ENCODE assay signal across 17 cellular contexts in the genomic region with DNA sequence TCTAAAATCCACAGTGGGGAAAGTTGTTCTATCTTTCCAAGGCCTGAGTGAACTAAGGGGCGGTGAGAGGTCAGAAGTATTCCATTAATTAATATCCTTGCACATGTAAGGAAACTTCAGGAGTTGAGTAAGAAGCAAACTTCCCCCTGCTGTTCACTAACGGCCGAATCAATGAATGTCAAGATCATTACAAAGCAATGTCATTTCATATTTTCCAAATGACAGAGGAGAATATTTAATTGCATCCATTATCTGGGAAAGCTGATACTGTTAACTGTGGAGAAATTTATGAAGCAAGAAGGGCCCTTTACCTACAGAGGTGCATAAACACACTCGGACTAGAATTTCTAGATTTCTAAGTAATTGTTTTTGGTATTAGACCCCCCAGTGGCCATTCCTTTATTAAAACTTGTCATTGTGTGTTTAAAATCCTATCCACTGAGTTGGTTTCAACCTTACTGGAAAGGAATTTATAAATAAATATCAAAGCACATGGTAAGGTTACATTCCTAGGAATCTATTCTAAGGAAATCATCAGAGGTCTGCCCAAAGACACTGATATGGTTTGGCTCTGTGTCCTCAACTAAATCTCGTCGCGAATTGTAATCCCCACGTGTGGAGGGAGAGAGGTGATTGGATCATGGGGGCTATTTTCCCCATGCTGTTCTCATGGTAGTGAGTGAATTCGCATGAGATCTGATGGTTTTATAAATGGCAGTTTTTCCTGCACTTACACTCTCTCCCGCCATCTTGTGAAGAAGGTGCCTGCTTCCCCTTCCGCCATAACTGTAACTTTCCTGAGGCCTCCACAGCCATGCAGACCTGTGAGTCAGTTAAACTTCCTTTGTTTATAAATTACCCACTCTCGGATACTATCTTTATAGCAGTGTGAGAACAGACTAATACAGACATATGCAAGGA. TPM values are rescaled to one million over a fixed set of nuclear protein-coding genes. Genes with fewer than 3 reads are reported as not detected.
DNase-seq lines count a peak whose midpoint lies in the region; ATAC-seq, FAIRE-seq and TF ChIP-seq lines count a peak whose summit lies in the region.
"Had no signal": no experiment of that assay in that cellular context is flagged by ENCODE, and none has a peak within 500 bp of the region (broad histone marks: within the 10 kb centered on the region; RNA-seq: fewer than 3 reads in every experiment).

No MANE protein-coding gene starts in this region.

- ATAC-seq in Panc1 (peak; percentile 48), GM18907 (IDR thresholded peaks at IDR 0.05; ENCODE audit: unreplicated experiment) (no peak)

- no peak overlapping the region for H3K14ac ChIP-seq in H1 (ENCODE audit: insufficient read length)

- no peaks in the 10 kb centered on the region for H4K20me1 ChIP-seq in GM23248 (ENCODE audit: insufficient read depth)
- H4K20me1 ChIP-seq in H1 (replicated peaks in 1 of 2; ENCODE audit: control insufficient read depth in 1 of 2, insufficient read depth in 2 of 2, low read length in 2 of 2) = no peaks in the 10 kb centered on the region

- no peak overlapping the region for H3K4me3 ChIP-seq in GM23248
- H3K4me3 ChIP-seq in Panc1 (ENCODE audit: low read depth in 2 of 2, low read length in 2 of 2) = no peak overlapping the region
- no peak overlapping the region for H3K4me3 ChIP-seq in H1 (ENCODE audit: extremely low read depth in 1 of 4, insufficient read depth in 2 of 4, low read depth in 3 of 4, low read length in 4 of 4)
- no peak overlapping the region for H3K4me3 ChIP-seq in parathyroid adenoma (ENCODE audit: low read depth, low read length)

- DNase-seq in GM23248 = peak; percentile 65
- no peak for DNase-seq in Panc1 (ENCODE audit: low read depth, low spot score)
- no peak for DNase-seq in H1 (ENCODE audit: low read depth in 1 of 2, low spot score in 2 of 2)
- DNase-seq in NCI-H526 (lab: John Stamatoyannopoulos, UW) = no peak
- DNase-seq in NCI-H2107 treated with DMSO at 0.1 percent for 48 hours (lab: John Stamatoyannopoulos, UW; ENCODE audit: unreplicated experiment) = no peak
- DNase-seq in NCI-H187 treated with DMSO at 0.1 percent for 48 hours (lab: John Stamatoyannopoulos, UW) = no peak
- DNase-seq: activated CD8-positive, alpha-beta memory T cell treated with anti-CD3 and anti-CD28 coated beads for 24 hours; activated naive CD4-positive, alpha-beta T cell treated with anti-CD3 and anti-CD28 coated beads for 36 hours; caudate nucleus; CD8-positive, alpha-beta memory T cell; mammary epithelial cell; NCI-H1105; NCI-H82; SIG-M5 had no signal

- CTCF ChIA-PET in Panc1 (lab: Charles Lee) = no interaction called here
- CTCF ChIA-PET in H1 (lab: Charles Lee; ENCODE audit: partially characterized antibody) = no interaction called here

- H4K8ac ChIP-seq in H1 (ENCODE audit: extremely low read depth, insufficient read depth, low read length) = no peak overlapping the region

- no peak overlapping the region for H2AK5ac ChIP-seq in H1 (ENCODE audit: low read depth, low read length)

- no peak overlapping the region for H2BK5ac ChIP-seq in H1 (ENCODE audit: low read depth, low read length)

- H2AFZ ChIP-seq in GM23248 (no peak overlapping the region), H1 (ENCODE audit: low read length) (0 out of 2 replicates have a peak overlapping the region, but pooled peaks have one; percentile 35), parathyroid adenoma (peak overlapping the region; percentile 38)

- no peaks in the 10 kb centered on the region for H3K23me2 ChIP-seq in H1 (ENCODE audit: low read depth, low read length)

- H2BK15ac ChIP-seq in H1 (ENCODE audit: low read length) = no peak overlapping the region

- POLR2A ChIA-PET in Panc1 (lab: Charles Lee) (interaction anchor here (0.6 kb wide), 1 partner anchor 49 kb away, joined by 7 read pairs; no protein-coding TSS in a partner anchor), H1 (lab: Charles Lee; ENCODE audit: partially characterized antibody) (no interaction called here)

- H4K5ac ChIP-seq in H1 (ENCODE audit: insufficient read length, low read depth, low read length) = no peak overlapping the region

- intact Hi-C loops in Panc1 (cut with micrococcal nuclease; ENCODE audit: unreplicated experiment) = no loop called here

- no TSS peak for BruUV-seq in Panc1 (replicated peaks; lab: Mats Ljungman, UMichigan)

- H3K4me2 ChIP-seq in GM23248 (ENCODE audit: unreplicated experiment) (peak overlapping the region; percentile 37), H1 (ENCODE audit: insufficient read depth in 1 of 2, low read depth in 2 of 2, low read length in 2 of 2) (no peak overlapping the region), parathyroid adenoma (ENCODE audit: low read length) (no peak overlapping the region)

- H3K9me3 ChIP-seq in GM23248 (ENCODE audit: low read depth) = no peaks in the 10 kb centered on the region
- H3K9me3 ChIP-seq in Panc1 (ENCODE audit: control insufficient read depth, insufficient read depth, low read depth, low read length) = no peaks in the 10 kb centered on the region
- H3K9me3 ChIP-seq in H1 (ENCODE audit: insufficient read depth in 2 of 2, low read depth in 1 of 2, low read length in 1 of 2) = no peaks in the 10 kb centered on the region
- no peaks in the 10 kb centered on the region for H3K9me3 ChIP-seq in parathyroid adenoma (ENCODE audit: control insufficient read depth, low read length)
- H3K9me3 ChIP-seq: neutrophil had no signal

- TF ChIP-seq POLR2A in H1 (IDR thresholded peaks at IDR 0.05; ENCODE audit: control extremely low read depth in 1 of 2, low read depth in 2 of 2, low read length in 2 of 2) = no peak

- H2BK120ac ChIP-seq in H1 (replicated peaks; ENCODE audit: low read depth, low read length) = no peak overlapping the region

- no peak for FAIRE-seq in H1 (lab: Jason Lieb, UNC)

- TF ChIP-seq EP300 in H1 (IDR thresholded peaks at IDR 0.05; ENCODE audit: borderline replicate concordance in 1 of 2, low read depth in 2 of 2, low read length in 2 of 2) = no peak

- peaks cover 13% of the 10 kb centered on the region; the same call in 1 of the 2 replicates for H3K79me2 ChIP-seq in GM23248 (ENCODE audit: insufficient read depth)
- H3K79me2 ChIP-seq in H1 (ENCODE audit: control insufficient read depth in 1 of 2, insufficient read depth in 2 of 2, low read length in 2 of 2) = no peaks in the 10 kb centered on the region
- no peaks in the 10 kb centered on the region for H3K79me2 ChIP-seq in parathyroid adenoma

- TF ChIP-seq CTCF in Panc1 (IDR thresholded peaks at IDR 0.05) (no peak), H1 (IDR thresholded peaks at IDR 0.05; ENCODE audit: control extremely low read depth in 1 of 3, insufficient read depth in 1 of 3, low read depth in 1 of 3, low read length in 3 of 3) (no peak), parathyroid adenoma (IDR thresholded peaks at IDR 0.05) (no peak)

- H3K4ac ChIP-seq in H1 (replicated peaks; ENCODE audit: insufficient read length, low read depth, low read length) = no peak overlapping the region

- H3K56ac ChIP-seq in H1 (replicated peaks; ENCODE audit: insufficient read length, low read depth, low read length) = no peak overlapping the region

- 47 to 48% methylated on average over 12 of the region's 12 CpGs for WGBS in GM23248 (ENCODE audit: low coverage in 1 of 2, low lambda C conversion rate in 2 of 2, missing lambda C conversion rate in 2 of 2), 2 experiments
- WGBS in H1 (ENCODE audit: extremely low coverage in 1 of 2, insufficient coverage in 1 of 2, insufficient read length in 1 of 2, insufficient replicate concordance in 2 of 2, low coverage in 1 of 2, low lambda C conversion rate in 2 of 2, missing lambda C conversion rate in 1 of 2), 2 experiments = 92% methylated on average over 12 of the region's 12 CpGs; no CpG with 5 or more reads in 1 of the 2 experiments

- in situ Hi-C loops in GM23248 (cut with MboI) (no loop called here), Panc1 (cut with HindIII; ENCODE audit: low pct_unique_long_range_greater_than_20kb, low sequenced_read_pairs) (no loop called here)

- H3K9ac ChIP-seq in GM23248 (no peak overlapping the region), H1 (replicated peaks in 1 of 4; ENCODE audit: extremely low read depth in 1 of 4, low read depth in 3 of 4, low read length in 3 of 4) (no peak overlapping the region), parathyroid adenoma (no peak overlapping the region)

- H3F3A ChIP-seq in GM23248 (ENCODE audit: insufficient read depth) = peaks cover 48% of the 10 kb centered on the region

- no peaks in the 10 kb centered on the region for H3K9me2 ChIP-seq in GM23248 (ENCODE audit: insufficient read depth)

- no peak for TF ChIP-seq RAD21 in H1 (IDR thresholded peaks at IDR 0.05 in 1 of 2, conservative IDR thresholded peaks at IDR 0.05 in 1 of 2; ENCODE audit: low read depth in 2 of 2, low read length in 2 of 2)

- H3K27ac ChIP-seq in GM23248 (peak overlapping the region; percentile 92), Panc1 (ENCODE audit: low read length) (peak overlapping the region; percentile 73), H1 (ENCODE audit: low read depth, low read length) (no peak overlapping the region), parathyroid adenoma (no peak overlapping the region)
- H3K27ac ChIP-seq: neutrophil had no signal

- H3K27me3 ChIP-seq in GM23248 (replicated peaks; ENCODE audit: insufficient read depth) = no peaks in the 10 kb centered on the region
- H3K27me3 ChIP-seq in Panc1 (ENCODE audit: control insufficient read depth, insufficient read depth, low read length) = no peaks in the 10 kb centered on the region
- no peaks in the 10 kb centered on the region for H3K27me3 ChIP-seq in H1 (replicated peaks in 1 of 4; ENCODE audit: control insufficient read depth in 3 of 4, extremely low read depth in 1 of 4, insufficient read depth in 3 of 4, low read length in 3 of 4)
- no peaks in the 10 kb centered on the region for H3K27me3 ChIP-seq in parathyroid adenoma (ENCODE audit: control insufficient read depth, insufficient read depth, low read length)
- H3K27me3 ChIP-seq: neutrophil had no signal

- no peak overlapping the region for H3K23ac ChIP-seq in H1 (ENCODE audit: insufficient read length)

- no peak overlapping the region for H3K18ac ChIP-seq in H1 (ENCODE audit: extremely low read depth, low read length)

- H3K79me1 ChIP-seq in H1 (ENCODE audit: low read depth, low read length) = no peaks in the 10 kb centered on the region

- H3K36me3 ChIP-seq in GM23248 (ENCODE audit: low read depth) (no peaks in the 10 kb centered on the region), Panc1 (ENCODE audit: control insufficient read depth, insufficient read depth, low read length) (no peaks in the 10 kb centered on the region), H1 (ENCODE audit: control insufficient read depth in 2 of 4, insufficient read depth in 4 of 4, low read length in 3 of 4) (no peaks in the 10 kb centered on the region), parathyroid adenoma (ENCODE audit: control insufficient read depth, insufficient read depth, low read length) (no peaks in the 10 kb centered on the region)
- H3K36me3 ChIP-seq: neutrophil had no signal

- no peak overlapping the region for H4K91ac ChIP-seq in H1 (replicated peaks; ENCODE audit: insufficient read length, low read length)

- no peak overlapping the region for H2BK20ac ChIP-seq in H1 (ENCODE audit: low read length)

- H3K4me1 ChIP-seq in GM23248 (ENCODE audit: insufficient read depth) (peaks cover 60% of the 10 kb centered on the region), Panc1 (ENCODE audit: control insufficient read depth, insufficient read depth, low read length) (peaks cover 22% of the 10 kb centered on the region), H1 (replicated peaks in 1 of 4; ENCODE audit: control insufficient read depth in 3 of 4, insufficient read depth in 4 of 4, low read length in 3 of 4) (no peaks in the 10 kb centered on the region), parathyroid adenoma (no peaks in the 10 kb centered on the region)

- H2BK12ac ChIP-seq in H1 (ENCODE audit: low read depth, low read length) = no peak overlapping the region

RNA-seq across cellular contexts. Expression of gene SMURF2, which starts 20.4 kb away (rescaled TPM):
- 157 and 159 TPM in 2 replicates for total RNA-seq in GM23248 (2014; rRNA removed; shearing (Covaris generic))
- polyA plus RNA-seq in GM23248 (2016; fragmentation: Nextera tagmentation; extraction: Ambion mirVana) (50.8 and 54.3 TPM in 2 replicates), H1 (2011; rRNA removed) (4.1 and 7.2 TPM in 2 replicates)
- 21.3 TPM for total RNA-seq in Panc1 (2021; ENCODE audit: unreplicated experiment)
- polyA plus RNA-seq in Panc1 (2012; ENCODE audit: insufficient read length) = 9.3 TPM
- total RNA-seq in H1 (2021; fragmentation: NEBNext Ultra II Directional; extraction: Animal tissue kit (Norgen Biotek cat#: 25700)) = 27.7 and 29.2 TPM in 2 replicates
- 9.7 TPM for polyA plus RNA-seq in H1 (2011; cell fraction: cytosol; rRNA removed)
- polyA plus RNA-seq in H1 (2011; cell fraction: nucleus; rRNA removed) = 4.0 TPM
- 13.4 to 18.6 TPM (median 15.1 TPM) in 4 replicates for polyA plus RNA-seq in H1 (2012, experiment 1 of 2)
- 1.4 TPM for polyA plus RNA-seq in H1 (2012, experiment 2 of 2)
- polyA plus RNA-seq in H1 (2013, experiment 1 of 2) = 15.4 TPM
- polyA plus RNA-seq in H1 (2013, experiment 2 of 2) = 14.6 TPM
- polyA minus RNA-seq in H1 (2011; rRNA and poly(A)+ RNA removed) = 24.4 and 42.6 TPM in 2 replicates
- polyA minus RNA-seq in H1 (2011; cell fraction: cytosol; rRNA and poly(A)+ RNA removed) = 13.8 TPM
- polyA minus RNA-seq in H1 (2011; cell fraction: nucleus; rRNA and poly(A)+ RNA removed) = 25.7 TPM

Comparison
In these comparisons a context has a peak if more than half of its experiments do, and no peak if none do; other contexts are left out.
1. H3K27ac ChIP-seq: peak in GM23248 (single experiment) and Panc1 (single experiment); none in H1 (single experiment) and parathyroid adenoma (single experiment).